ENCODE assay signal across 11 cellular contexts in genomic region chr6:129519750-129520149, GRCh38.
"Had no signal": no experiment of that assay in that cellular context is flagged by ENCODE, and none has a peak within 500 bp of the region (broad histone marks: within the 10 kb centered on the region; RNA-seq: fewer than 3 reads in every experiment).

No MANE protein-coding gene starts in this region.

- H3K4me2 ChIP-seq: GM23338 had no signal

- H3K27ac ChIP-seq: GM23248 had no signal

- ATAC-seq: GM23338, HCT116 had no signal

- H3K4me3 ChIP-seq: GM23248, GM23338, HAP-1 had no signal

- H3K36me3 ChIP-seq: HAP-1 had no signal

- H3K4me1 ChIP-seq: HAP-1 had no signal

- FAIRE-seq: H1, H54 had no signal

- DNase-seq: GM23248, GOT3, H7, H9, HCEC 1CT, HFFc6 had no signal

- H3K9ac ChIP-seq: GM23248 had no signal

- H3K9me3 ChIP-seq: HAP-1 had no signal

- H2AFZ ChIP-seq: GM23248, GM23338 had no signal
